22 cellular contexts compared by ENCODE assay signal in genomic region chr13:90201198-90201597, GRCh38.
DNase-seq lines count a peak whose midpoint lies in the region.
"Had no signal": no experiment of that assay in that cellular context is flagged by ENCODE, and none has a peak within 500 bp of the region (broad histone marks: within the 10 kb centered on the region; RNA-seq: fewer than 3 reads in every experiment).

No MANE protein-coding gene starts in this region.

- no peak overlapping the region for H2BK15ac ChIP-seq in mesendoderm (replicated peaks; ENCODE audit: low read depth)

- H2BK5ac ChIP-seq in mesendoderm (ENCODE audit: low read length) = no peak overlapping the region

- H3K79me1 ChIP-seq in mesendoderm (ENCODE audit: low read length) = no peaks in the 10 kb centered on the region

- no peak overlapping the region for H3K4ac ChIP-seq in mesendoderm (ENCODE audit: low read depth, low read length)

- no CpG with 5 or more reads among the region's 1 CpG for WGBS in mesendoderm (ENCODE audit: extremely low coverage, insufficient coverage, low lambda C conversion rate)

- no peak overlapping the region for H3K18ac ChIP-seq in mesendoderm (ENCODE audit: low read length)

- peak; percentile 14 for DNase-seq in AG08395 (ENCODE audit: low spot score)
- peak; percentile 17 for DNase-seq in LHCN-M2 (ENCODE audit: low read depth)
- DNase-seq in epithelial cell of prostate (ENCODE audit: low read depth, low spot score) = no peak
- DNase-seq in left kidney (ENCODE audit: low read depth, low spot score) = peak; percentile 55
- no peak for DNase-seq in NCI-H524 (lab: John Stamatoyannopoulos, UW)
- no peak for DNase-seq in mesendoderm
- DNase-seq in activated effector memory CD4-positive, alpha-beta T cell treated with Interleukin-2 at 50 U/mL for 16 hours = no peak
- no peak for DNase-seq in activated CD4-positive, alpha-beta T cell treated with anti-CD3 and anti-CD28 coated beads, Interleukin-2, amount 50 U/mL, for 48 hours
- DNase-seq: activated naive CD8-positive, alpha-beta T cell treated with anti-CD3 and anti-CD28 coated beads for 36 hours; CD4-positive, CD25-positive, alpha-beta regulatory T cell; central memory CD4-positive, alpha-beta T cell; DMS79; effector CD4-positive, alpha-beta T cell; H9; hippocampal formation; kidney glomerular epithelial cell; NCI-H2081 treated with DMSO at 0.1 percent for 48 hours; NCI-H526; stimulated activated naive CD8-positive, alpha-beta T cell treated with anti-CD3 and anti-CD28 coated beads, Interleukin-15, Interleukin-2, amounts not matched to agents 100 U/mL and 50 U/mL, for 24 hours; T-helper 2 cell; transverse colon had no signal

- no peak overlapping the region for H2BK120ac ChIP-seq in mesendoderm (ENCODE audit: low read depth, low read length)

- H3K4me1 ChIP-seq in mesendoderm (ENCODE audit: control insufficient read depth, low read depth, low read length) = no peaks in the 10 kb centered on the region
- H3K4me1 ChIP-seq: SJSA1, transverse colon had no signal

- H3K56ac ChIP-seq in mesendoderm (ENCODE audit: low read length) = no peak overlapping the region

- H3K27me3 ChIP-seq in mesendoderm (ENCODE audit: insufficient read depth, low read length, poor library complexity) = no peaks in the 10 kb centered on the region
- H3K27me3 ChIP-seq: SJSA1, transverse colon had no signal

- no peak overlapping the region for H3K4me2 ChIP-seq in mesendoderm (ENCODE audit: low read length)

- H3K9ac ChIP-seq in mesendoderm (ENCODE audit: low read length) = no peak overlapping the region

- H4K5ac ChIP-seq in mesendoderm (ENCODE audit: low read length) = no peak overlapping the region

- H3K4me3 ChIP-seq in mesendoderm (ENCODE audit: low read length) = no peak overlapping the region
- H3K4me3 ChIP-seq: SJSA1, transverse colon had no signal

- H3K23ac ChIP-seq in mesendoderm (ENCODE audit: low read length) = no peak overlapping the region

- no peaks in the 10 kb centered on the region for H3K36me3 ChIP-seq in mesendoderm (ENCODE audit: control insufficient read depth, insufficient read depth, low read length)
- H3K36me3 ChIP-seq: SJSA1, transverse colon had no signal

- H3K79me2 ChIP-seq in mesendoderm (ENCODE audit: control insufficient read depth, insufficient read depth, low read length) = no peaks in the 10 kb centered on the region

- no peak overlapping the region for H4K8ac ChIP-seq in mesendoderm (ENCODE audit: low read depth, low read length)

- peak overlapping the region; percentile 3 for H3K27ac ChIP-seq in epithelial cell of prostate
- H3K27ac ChIP-seq in mesendoderm (ENCODE audit: low read depth, low read length) = no peak overlapping the region
- H3K27ac ChIP-seq: SJSA1, transverse colon had no signal

- no peak overlapping the region for H2AK5ac ChIP-seq in mesendoderm (ENCODE audit: low read length)

Comparison
In these comparisons a context has a peak if more than half of its experiments do, and no peak if none do; other contexts are left out.
1. DNase-seq: peak in AG08395 (single experiment), LHCN-M2 (single experiment) and left kidney (single experiment); none in epithelial cell of prostate (single experiment), NCI-H524 (0 of 2), mesendoderm (single experiment), activated effector memory CD4-positive, alpha-beta T cell treated with Interleukin-2 at 50 U/mL for 16 hours (single experiment) and activated CD4-positive, alpha-beta T cell treated with anti-CD3 and anti-CD28 coated beads, Interleukin-2, amount 50 U/mL, for 48 hours (0 of 2).